ENCODE assay signal across 1 cellular context in genomic region chr17:2084129-2084765, GRCh38.
TF ChIP-seq lines count a peak whose summit lies in the region.

No MANE protein-coding gene starts in this region.

TF ChIP-seq in GM12878, 131 proteins besides CTCF, POLR2A, EP300 and RAD21:
- TF ChIP-seq SPI1 (IDR thresholded peaks at IDR 0.05; ENCODE audit: borderline replicate concordance, insufficient read depth, low read depth, low read length) (no peak), SMARCA5 (IDR thresholded peaks at IDR 0.05) (peak; percentile 86), LARP7 (IDR thresholded peaks at IDR 0.05) (0 out of 2 replicates have a peak, but pooled peaks have one; percentile 59), TARDBP (IDR thresholded peaks at IDR 0.05; ENCODE audit: borderline replicate concordance) (no peak), CREB1 (IDR thresholded peaks at IDR 0.05; ENCODE audit: low read depth) (no peak)
- TF ChIP-seq, protein P1, sequence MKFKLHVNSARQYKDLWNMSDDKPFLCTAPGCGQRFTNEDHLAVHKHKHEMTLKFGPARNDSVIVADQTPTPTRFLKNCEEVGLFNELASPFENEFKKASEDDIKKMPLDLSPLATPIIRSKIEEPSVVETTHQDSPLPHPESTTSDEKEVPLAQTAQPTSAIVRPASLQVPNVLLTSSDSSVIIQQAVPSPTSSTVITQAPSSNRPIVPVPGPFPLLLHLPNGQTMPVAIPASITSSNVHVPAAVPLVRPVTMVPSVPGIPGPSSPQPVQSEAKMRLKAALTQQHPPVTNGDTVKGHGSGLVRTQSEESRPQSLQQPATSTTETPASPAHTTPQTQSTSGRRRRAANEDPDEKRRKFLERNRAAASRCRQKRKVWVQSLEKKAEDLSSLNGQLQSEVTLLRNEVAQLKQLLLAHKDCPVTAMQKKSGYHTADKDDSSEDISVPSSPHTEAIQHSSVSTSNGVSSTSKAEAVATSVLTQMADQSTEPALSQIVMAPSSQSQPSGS (IDR thresholded peaks at IDR 0.05; ENCODE audit: low read length) = no peak
TF ChIP-seq in GM12878: peak in this region for 2.
